11 cellular contexts compared by ENCODE assay signal in genomic region chr5:173472784-173473278, GRCh38.
A peak's percentile ranks its signal among the peaks of the same experiment; 100 is the strongest.
DNase-seq lines count a peak whose midpoint lies in the region; ATAC-seq and TF ChIP-seq lines count a peak whose summit lies in the region.
"Had no signal": no experiment of that assay in that cellular context is flagged by ENCODE, and none has a peak within 500 bp of the region (broad histone marks: within the 10 kb centered on the region; RNA-seq: fewer than 3 reads in every experiment).

No MANE protein-coding gene starts in this region.

- POLR2A ChIA-PET in Panc1 (lab: Charles Lee), result no interaction called here

- H3K4me1 Mint-ChIP-seq in activated T-helper 17 cell treated with anti-CD3 and anti-CD28 coated beads, Interleukin-2, amount 50 U/mL, for 72 hours, result no peaks in the 10 kb centered on the region
- H3K4me1 Mint-ChIP-seq: IgD-negative memory B cell had no signal

- H3K36me3 ChIP-seq in Panc1 (ENCODE audit: control insufficient read depth, insufficient read depth, low read length), result no peaks in the 10 kb centered on the region
- no peaks in the 10 kb centered on the region for H3K36me3 ChIP-seq in esophagus squamous epithelium
- H3K36me3 ChIP-seq in muscle layer of duodenum (ENCODE audit: control insufficient read depth in 1 of 2, insufficient read depth in 2 of 2, low read length in 2 of 2), result no peaks in the 10 kb centered on the region
- no peaks in the 10 kb centered on the region for H3K36me3 ChIP-seq in tibial nerve

- H3K27ac ChIP-seq in Panc1 (ENCODE audit: low read length) (peak overlapping the region; percentile 79), esophagus squamous epithelium (peak overlapping the region; percentile 59 to 86 (median 82)), muscle layer of duodenum (ENCODE audit: low read length) (peak overlapping the region; percentile 82), tibial nerve (peak overlapping the region; percentile 77 to 96 (median 90))

- BruUV-seq in Panc1 (replicated peaks; lab: Mats Ljungman, UMichigan), result no TSS peak

- H3K4me1 ChIP-seq in Panc1 (ENCODE audit: control insufficient read depth, insufficient read depth, low read length) (peaks cover 27% of the 10 kb centered on the region), esophagus squamous epithelium (peaks cover 0 to 32% (median 10%) of the 10 kb centered on the region in 3 donors), muscle layer of duodenum (ENCODE audit: control insufficient read depth in 1 of 2, insufficient read depth in 2 of 2, low read length in 2 of 2) (peaks cover 4 to 8% of the 10 kb centered on the region in 2 donors), tibial nerve (peaks cover 0 to 47% (median 21%) of the 10 kb centered on the region in 4 donors)

- in situ Hi-C loops in Panc1 (cut with HindIII; ENCODE audit: low pct_unique_long_range_greater_than_20kb, low sequenced_read_pairs), result no loop called here

- H3K9me3 ChIP-seq in Panc1 (ENCODE audit: control insufficient read depth, insufficient read depth, low read depth, low read length) (no peaks in the 10 kb centered on the region), esophagus squamous epithelium (no peaks in the 10 kb centered on the region), muscle layer of duodenum (ENCODE audit: control insufficient read depth in 1 of 2, low read length in 2 of 2) (no peaks in the 10 kb centered on the region), tibial nerve (no peaks in the 10 kb centered on the region)

- no peak overlapping the region for H3K27ac Mint-ChIP-seq in activated T-helper 17 cell treated with anti-CD3 and anti-CD28 coated beads, Interleukin-2, amount 50 U/mL, for 72 hours
- H3K27ac Mint-ChIP-seq: IgD-negative memory B cell, progenitor cell of endocrine pancreas had no signal

- CTCF ChIA-PET in Panc1 (lab: Charles Lee), result no interaction called here

- H3K4me3 ChIP-seq in Panc1 (ENCODE audit: low read depth in 2 of 2, low read length in 2 of 2), result no peak overlapping the region
- no peak overlapping the region for H3K4me3 ChIP-seq in esophagus squamous epithelium
- H3K4me3 ChIP-seq in muscle layer of duodenum (ENCODE audit: low read depth in 1 of 2, low read length in 2 of 2), result no peak overlapping the region
- no peak overlapping the region for H3K4me3 ChIP-seq in tibial nerve

- intact Hi-C loops in Panc1 (cut with micrococcal nuclease; ENCODE audit: unreplicated experiment) (no loop called here), esophagus squamous epithelium (cut with DNase I) (no loop called here)

- H3K36me3 Mint-ChIP-seq in activated T-helper 17 cell treated with anti-CD3 and anti-CD28 coated beads, Interleukin-2, amount 50 U/mL, for 72 hours (ENCODE audit: low read depth), result no peaks in the 10 kb centered on the region
- H3K36me3 Mint-ChIP-seq: IgD-negative memory B cell had no signal

- H3K27me3 Mint-ChIP-seq in activated T-helper 17 cell treated with anti-CD3 and anti-CD28 coated beads, Interleukin-2, amount 50 U/mL, for 72 hours, result peaks cover 5% of the 10 kb centered on the region

- TF ChIP-seq CTCF in Panc1 (IDR thresholded peaks at IDR 0.05) (no peak), esophagus squamous epithelium (IDR thresholded peaks at IDR 0.05) (no peak), tibial nerve (IDR thresholded peaks at IDR 0.05) (no peak)

- TF ChIP-seq POLR2A in esophagus squamous epithelium (IDR thresholded peaks at IDR 0.05) (no peak), tibial nerve (IDR thresholded peaks at IDR 0.05) (no peak)

- no peak overlapping the region for H3K4me3 Mint-ChIP-seq in activated T-helper 17 cell treated with anti-CD3 and anti-CD28 coated beads, Interleukin-2, amount 50 U/mL, for 72 hours
- H3K4me3 Mint-ChIP-seq: IgD-negative memory B cell had no signal

- peak; percentile 46 for ATAC-seq in Panc1
- no peak for ATAC-seq in GM19324 (IDR thresholded peaks at IDR 0.05; ENCODE audit: low FRiP score, unreplicated experiment)
- no peak for ATAC-seq in activated T-helper 17 cell treated with anti-CD3 and anti-CD28 coated beads, Interleukin-2, amount 50 U/mL, for 72 hours (replicated peaks)

- no peak for TF ChIP-seq EP300 in tibial nerve (IDR thresholded peaks at IDR 0.05)

- WGBS in esophagus squamous epithelium, 2 donors, result 73 to 76% methylated on average over 3 of the region's 3 CpGs
- 53 to 54% methylated on average over 3 of the region's 3 CpGs for WGBS in tibial nerve, 2 donors

- H3K27me3 ChIP-seq in Panc1 (ENCODE audit: control insufficient read depth, insufficient read depth, low read length) (no peaks in the 10 kb centered on the region), esophagus squamous epithelium (peaks cover 0 to under 1% (median 0%) of the 10 kb centered on the region in 4 donors), muscle layer of duodenum (ENCODE audit: low read depth, low read length) (no peaks in the 10 kb centered on the region), tibial nerve (no peaks in the 10 kb centered on the region)

- DNase-seq in Panc1 (ENCODE audit: low read depth, low spot score) (no peak), esophagus squamous epithelium (lab: John Stamatoyannopoulos, UW) (no peak), tibial nerve (ENCODE audit: low spot score in 2 of 2) (no peak), hepatic stellate cell (ENCODE audit: low spot score) (no peak), ecto neural progenitor cell (ENCODE audit: low spot score) (no peak)
- DNase-seq: T-helper 1 cell had no signal

- H3K9me3 Mint-ChIP-seq in activated T-helper 17 cell treated with anti-CD3 and anti-CD28 coated beads, Interleukin-2, amount 50 U/mL, for 72 hours, result no peaks in the 10 kb centered on the region
